In the genomic region with DNA sequence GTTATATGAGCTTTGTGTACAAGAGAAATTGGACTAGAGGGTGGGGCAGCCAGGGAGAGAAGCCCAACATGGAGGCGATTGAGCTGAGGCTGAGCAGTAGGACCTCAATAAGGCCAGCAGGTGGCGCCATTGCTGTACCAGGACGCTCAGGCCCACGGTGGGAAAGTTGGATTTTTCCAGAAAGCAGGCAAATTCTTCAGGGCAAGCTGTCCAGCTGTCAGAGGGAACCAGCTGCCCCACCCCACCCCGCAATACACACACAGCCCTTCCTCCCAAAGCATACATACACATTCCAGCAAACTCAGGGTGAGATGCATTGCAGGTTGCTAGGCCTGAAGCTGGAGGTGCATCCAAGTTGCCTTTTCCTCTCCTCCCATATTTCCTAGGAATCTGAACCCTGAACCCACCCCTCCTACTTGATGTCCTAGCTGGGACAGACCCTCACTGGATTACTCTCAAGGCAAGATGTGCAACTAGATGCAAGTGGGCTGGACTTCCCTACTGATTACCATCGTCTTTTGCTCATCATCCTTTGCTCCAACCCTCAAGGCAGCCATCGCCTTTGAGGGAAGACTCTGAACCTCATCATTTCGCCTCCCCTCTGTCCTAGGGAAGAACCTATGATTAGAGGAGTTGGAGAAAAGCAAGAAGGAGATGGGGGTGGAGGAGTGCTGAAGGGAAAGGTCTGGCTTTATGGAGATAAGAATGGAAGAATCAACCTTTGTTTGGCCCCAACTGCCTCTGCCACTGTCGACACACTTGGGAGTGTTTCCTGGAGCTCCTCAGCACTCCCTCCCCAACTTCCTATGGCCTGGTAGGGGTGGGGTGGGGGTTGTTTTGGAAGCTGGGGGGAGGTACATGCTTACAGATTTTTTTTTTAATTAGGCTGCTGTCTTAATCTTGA, we compare ENCODE assay signal across 1 cellular context.
TF ChIP-seq lines count a peak whose summit lies in the region.

No MANE protein-coding gene starts in this region.

TF ChIP-seq in HEK293, 187 proteins besides CTCF, POLR2A, EP300 and RAD21 (continued from another document):
- TF ChIP-seq, protein P1, sequence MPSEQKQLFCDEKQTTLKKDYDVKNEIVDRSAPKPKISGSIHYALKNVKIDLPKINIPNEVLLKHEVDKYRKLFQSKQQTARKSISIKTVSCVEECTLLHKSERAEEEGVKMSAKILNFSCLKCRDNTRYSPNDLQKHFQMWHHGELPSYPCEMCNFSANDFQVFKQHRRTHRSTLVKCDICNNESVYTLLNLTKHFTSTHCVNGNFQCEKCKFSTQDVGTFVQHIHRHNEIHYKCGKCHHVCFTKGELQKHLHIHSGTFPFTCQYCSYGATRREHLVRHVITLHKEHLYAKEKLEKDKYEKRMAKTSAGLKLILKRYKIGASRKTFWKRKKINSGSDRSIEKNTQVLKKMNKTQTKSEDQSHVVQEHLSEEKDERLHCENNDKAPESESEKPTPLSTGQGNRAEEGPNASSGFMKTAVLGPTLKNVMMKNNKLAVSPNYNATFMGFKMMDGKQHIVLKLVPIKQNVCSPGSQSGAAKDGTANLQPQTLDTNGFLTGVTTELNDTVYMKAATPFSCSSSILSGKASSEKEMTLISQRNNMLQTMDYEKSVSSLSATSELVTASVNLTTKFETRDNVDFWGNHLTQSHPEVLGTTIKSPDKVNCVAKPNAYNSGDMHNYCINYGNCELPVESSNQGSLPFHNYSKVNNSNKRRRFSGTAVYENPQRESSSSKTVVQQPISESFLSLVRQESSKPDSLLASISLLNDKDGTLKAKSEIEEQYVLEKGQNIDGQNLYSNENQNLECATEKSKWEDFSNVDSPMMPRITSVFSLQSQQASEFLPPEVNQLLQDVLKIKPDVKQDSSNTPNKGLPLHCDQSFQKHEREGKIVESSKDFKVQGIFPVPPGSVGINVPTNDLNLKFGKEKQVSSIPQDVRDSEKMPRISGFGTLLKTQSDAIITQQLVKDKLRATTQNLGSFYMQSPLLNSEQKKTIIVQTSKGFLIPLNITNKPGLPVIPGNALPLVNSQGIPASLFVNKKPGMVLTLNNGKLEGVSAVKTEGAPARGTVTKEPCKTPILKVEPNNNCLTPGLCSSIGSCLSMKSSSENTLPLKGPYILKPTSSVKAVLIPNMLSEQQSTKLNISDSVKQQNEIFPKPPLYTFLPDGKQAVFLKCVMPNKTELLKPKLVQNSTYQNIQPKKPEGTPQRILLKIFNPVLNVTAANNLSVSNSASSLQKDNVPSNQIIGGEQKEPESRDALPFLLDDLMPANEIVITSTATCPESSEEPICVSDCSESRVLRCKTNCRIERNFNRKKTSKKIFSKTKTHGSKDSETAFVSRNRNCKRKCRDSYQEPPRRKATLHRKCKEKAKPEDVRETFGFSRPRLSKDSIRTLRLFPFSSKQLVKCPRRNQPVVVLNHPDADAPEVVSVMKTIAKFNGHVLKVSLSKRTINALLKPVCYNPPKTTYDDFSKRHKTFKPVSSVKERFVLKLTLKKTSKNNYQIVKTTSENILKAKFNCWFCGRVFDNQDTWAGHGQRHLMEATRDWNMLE (tag by site-specific recombination; conservative IDR thresholded peaks at IDR 0.05; ENCODE audit: low read depth), result no peak
- TF ChIP-seq, protein P2, sequence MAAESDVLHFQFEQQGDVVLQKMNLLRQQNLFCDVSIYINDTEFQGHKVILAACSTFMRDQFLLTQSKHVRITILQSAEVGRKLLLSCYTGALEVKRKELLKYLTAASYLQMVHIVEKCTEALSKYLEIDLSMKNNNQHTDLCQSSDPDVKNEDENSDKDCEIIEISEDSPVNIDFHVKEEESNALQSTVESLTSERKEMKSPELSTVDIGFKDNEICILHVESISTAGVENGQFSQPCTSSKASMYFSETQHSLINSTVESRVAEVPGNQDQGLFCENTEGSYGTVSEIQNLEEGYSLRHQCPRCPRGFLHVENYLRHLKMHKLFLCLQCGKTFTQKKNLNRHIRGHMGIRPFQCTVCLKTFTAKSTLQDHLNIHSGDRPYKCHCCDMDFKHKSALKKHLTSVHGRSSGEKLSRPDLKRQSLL (tag by site-specific recombination; IDR thresholded peaks at IDR 0.05), result peak; percentile 76
- TF ChIP-seq ZNF660 (tag by site-specific recombination; IDR thresholded peaks at IDR 0.05) (peak; percentile 63; the same call in 1 of the 2 replicates), IKZF3 (tag by site-specific recombination; IDR thresholded peaks at IDR 0.05) (peak; percentile 84), ZNF600 (tag by site-specific recombination; IDR thresholded peaks at IDR 0.05) (no peak), ZNF558 (tag by site-specific recombination; IDR thresholded peaks at IDR 0.05) (no peak), GLI4 (tag by site-specific recombination; IDR thresholded peaks at IDR 0.05) (no peak), ZXDB (tag by site-specific recombination; IDR thresholded peaks at IDR 0.05) (no peak), ZNF292 (tag by site-specific recombination; IDR thresholded peaks at IDR 0.05; ENCODE audit: borderline replicate concordance, low read depth) (no peak), ZNF768 (tag by site-specific recombination; IDR thresholded peaks at IDR 0.05) (no peak), ZNF19 (tag by site-specific recombination; IDR thresholded peaks at IDR 0.05; ENCODE audit: low read depth) (no peak), ZSCAN30 (tag by site-specific recombination; IDR thresholded peaks at IDR 0.05) (peak; percentile 60; the same call in 1 of the 2 replicates), SP2 (tag by site-specific recombination; IDR thresholded peaks at IDR 0.05) (no peak), PRDM1 (tag by site-specific recombination; IDR thresholded peaks at IDR 0.05) (0 out of 2 replicates have a peak, but pooled peaks have one; percentile 49), KLF8 (tag by site-specific recombination; IDR thresholded peaks at IDR 0.05) (peak; percentile 49; the same call in 1 of the 2 replicates), ZNF555 (tag by site-specific recombination; conservative IDR thresholded peaks at IDR 0.05) (no peak)
- TF ChIP-seq, protein P3, sequence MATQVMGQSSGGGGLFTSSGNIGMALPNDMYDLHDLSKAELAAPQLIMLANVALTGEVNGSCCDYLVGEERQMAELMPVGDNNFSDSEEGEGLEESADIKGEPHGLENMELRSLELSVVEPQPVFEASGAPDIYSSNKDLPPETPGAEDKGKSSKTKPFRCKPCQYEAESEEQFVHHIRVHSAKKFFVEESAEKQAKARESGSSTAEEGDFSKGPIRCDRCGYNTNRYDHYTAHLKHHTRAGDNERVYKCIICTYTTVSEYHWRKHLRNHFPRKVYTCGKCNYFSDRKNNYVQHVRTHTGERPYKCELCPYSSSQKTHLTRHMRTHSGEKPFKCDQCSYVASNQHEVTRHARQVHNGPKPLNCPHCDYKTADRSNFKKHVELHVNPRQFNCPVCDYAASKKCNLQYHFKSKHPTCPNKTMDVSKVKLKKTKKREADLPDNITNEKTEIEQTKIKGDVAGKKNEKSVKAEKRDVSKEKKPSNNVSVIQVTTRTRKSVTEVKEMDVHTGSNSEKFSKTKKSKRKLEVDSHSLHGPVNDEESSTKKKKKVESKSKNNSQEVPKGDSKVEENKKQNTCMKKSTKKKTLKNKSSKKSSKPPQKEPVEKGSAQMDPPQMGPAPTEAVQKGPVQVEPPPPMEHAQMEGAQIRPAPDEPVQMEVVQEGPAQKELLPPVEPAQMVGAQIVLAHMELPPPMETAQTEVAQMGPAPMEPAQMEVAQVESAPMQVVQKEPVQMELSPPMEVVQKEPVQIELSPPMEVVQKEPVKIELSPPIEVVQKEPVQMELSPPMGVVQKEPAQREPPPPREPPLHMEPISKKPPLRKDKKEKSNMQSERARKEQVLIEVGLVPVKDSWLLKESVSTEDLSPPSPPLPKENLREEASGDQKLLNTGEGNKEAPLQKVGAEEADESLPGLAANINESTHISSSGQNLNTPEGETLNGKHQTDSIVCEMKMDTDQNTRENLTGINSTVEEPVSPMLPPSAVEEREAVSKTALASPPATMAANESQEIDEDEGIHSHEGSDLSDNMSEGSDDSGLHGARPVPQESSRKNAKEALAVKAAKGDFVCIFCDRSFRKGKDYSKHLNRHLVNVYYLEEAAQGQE (tag by site-specific recombination; IDR thresholded peaks at IDR 0.05), result 0 out of 2 replicates have a peak, but pooled peaks have one; percentile 15
- TF ChIP-seq, protein P4, sequence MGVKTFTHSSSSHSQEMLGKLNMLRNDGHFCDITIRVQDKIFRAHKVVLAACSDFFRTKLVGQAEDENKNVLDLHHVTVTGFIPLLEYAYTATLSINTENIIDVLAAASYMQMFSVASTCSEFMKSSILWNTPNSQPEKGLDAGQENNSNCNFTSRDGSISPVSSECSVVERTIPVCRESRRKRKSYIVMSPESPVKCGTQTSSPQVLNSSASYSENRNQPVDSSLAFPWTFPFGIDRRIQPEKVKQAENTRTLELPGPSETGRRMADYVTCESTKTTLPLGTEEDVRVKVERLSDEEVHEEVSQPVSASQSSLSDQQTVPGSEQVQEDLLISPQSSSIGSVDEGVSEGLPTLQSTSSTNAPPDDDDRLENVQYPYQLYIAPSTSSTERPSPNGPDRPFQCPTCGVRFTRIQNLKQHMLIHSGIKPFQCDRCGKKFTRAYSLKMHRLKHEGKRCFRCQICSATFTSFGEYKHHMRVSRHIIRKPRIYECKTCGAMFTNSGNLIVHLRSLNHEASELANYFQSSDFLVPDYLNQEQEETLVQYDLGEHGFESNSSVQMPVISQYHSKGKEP (tag by site-specific recombination; IDR thresholded peaks at IDR 0.05), result no peak
TF ChIP-seq in HEK293: peak in this region for 11.
